In the genomic region with DNA sequence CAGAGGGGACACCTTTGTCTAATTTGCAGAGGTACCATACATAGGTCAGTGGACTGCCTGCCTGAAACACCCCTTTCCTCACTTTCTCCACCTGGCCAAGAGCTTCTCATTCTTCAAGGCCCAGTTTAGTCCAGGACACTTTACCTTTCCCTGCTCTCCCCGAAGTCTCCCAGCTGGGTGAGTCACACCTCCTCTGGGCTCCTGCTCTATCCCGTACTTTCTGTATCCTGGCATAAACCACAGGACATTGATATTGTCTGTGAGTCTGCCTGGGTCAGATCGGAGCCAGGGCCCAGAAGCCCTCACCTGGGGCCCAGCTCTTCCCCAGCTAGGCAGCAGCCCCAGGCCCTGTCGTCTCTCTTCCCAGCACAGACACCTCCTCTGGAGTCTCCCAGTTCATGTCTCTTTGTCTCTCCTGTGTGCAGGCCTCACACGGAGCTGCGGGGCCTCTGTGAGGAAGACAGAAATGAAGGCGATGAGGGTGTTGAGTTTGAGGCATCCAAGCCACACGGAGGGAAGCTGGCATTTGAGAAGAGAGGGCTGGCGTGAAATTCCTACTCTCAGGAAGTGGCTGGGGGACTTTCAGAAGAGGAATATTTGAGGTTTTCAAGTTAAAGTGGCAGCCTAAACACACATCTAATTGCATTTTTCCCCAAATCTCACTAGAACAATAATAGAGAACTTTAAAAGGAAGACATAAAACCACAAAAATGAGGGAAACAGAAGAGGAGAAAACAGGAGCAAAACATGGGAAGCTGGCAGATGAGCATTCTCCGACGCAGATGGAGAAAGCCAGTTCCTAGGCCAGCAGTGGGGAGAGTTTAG, we compare ENCODE assay signal across 1 cellular context.
TF ChIP-seq lines count a peak whose summit lies in the region.

No MANE protein-coding gene starts in this region.

TF ChIP-seq in GM23338, 12 proteins besides CTCF, POLR2A, EP300 and RAD21 (continued from another document):
- TF ChIP-seq, protein P1, sequence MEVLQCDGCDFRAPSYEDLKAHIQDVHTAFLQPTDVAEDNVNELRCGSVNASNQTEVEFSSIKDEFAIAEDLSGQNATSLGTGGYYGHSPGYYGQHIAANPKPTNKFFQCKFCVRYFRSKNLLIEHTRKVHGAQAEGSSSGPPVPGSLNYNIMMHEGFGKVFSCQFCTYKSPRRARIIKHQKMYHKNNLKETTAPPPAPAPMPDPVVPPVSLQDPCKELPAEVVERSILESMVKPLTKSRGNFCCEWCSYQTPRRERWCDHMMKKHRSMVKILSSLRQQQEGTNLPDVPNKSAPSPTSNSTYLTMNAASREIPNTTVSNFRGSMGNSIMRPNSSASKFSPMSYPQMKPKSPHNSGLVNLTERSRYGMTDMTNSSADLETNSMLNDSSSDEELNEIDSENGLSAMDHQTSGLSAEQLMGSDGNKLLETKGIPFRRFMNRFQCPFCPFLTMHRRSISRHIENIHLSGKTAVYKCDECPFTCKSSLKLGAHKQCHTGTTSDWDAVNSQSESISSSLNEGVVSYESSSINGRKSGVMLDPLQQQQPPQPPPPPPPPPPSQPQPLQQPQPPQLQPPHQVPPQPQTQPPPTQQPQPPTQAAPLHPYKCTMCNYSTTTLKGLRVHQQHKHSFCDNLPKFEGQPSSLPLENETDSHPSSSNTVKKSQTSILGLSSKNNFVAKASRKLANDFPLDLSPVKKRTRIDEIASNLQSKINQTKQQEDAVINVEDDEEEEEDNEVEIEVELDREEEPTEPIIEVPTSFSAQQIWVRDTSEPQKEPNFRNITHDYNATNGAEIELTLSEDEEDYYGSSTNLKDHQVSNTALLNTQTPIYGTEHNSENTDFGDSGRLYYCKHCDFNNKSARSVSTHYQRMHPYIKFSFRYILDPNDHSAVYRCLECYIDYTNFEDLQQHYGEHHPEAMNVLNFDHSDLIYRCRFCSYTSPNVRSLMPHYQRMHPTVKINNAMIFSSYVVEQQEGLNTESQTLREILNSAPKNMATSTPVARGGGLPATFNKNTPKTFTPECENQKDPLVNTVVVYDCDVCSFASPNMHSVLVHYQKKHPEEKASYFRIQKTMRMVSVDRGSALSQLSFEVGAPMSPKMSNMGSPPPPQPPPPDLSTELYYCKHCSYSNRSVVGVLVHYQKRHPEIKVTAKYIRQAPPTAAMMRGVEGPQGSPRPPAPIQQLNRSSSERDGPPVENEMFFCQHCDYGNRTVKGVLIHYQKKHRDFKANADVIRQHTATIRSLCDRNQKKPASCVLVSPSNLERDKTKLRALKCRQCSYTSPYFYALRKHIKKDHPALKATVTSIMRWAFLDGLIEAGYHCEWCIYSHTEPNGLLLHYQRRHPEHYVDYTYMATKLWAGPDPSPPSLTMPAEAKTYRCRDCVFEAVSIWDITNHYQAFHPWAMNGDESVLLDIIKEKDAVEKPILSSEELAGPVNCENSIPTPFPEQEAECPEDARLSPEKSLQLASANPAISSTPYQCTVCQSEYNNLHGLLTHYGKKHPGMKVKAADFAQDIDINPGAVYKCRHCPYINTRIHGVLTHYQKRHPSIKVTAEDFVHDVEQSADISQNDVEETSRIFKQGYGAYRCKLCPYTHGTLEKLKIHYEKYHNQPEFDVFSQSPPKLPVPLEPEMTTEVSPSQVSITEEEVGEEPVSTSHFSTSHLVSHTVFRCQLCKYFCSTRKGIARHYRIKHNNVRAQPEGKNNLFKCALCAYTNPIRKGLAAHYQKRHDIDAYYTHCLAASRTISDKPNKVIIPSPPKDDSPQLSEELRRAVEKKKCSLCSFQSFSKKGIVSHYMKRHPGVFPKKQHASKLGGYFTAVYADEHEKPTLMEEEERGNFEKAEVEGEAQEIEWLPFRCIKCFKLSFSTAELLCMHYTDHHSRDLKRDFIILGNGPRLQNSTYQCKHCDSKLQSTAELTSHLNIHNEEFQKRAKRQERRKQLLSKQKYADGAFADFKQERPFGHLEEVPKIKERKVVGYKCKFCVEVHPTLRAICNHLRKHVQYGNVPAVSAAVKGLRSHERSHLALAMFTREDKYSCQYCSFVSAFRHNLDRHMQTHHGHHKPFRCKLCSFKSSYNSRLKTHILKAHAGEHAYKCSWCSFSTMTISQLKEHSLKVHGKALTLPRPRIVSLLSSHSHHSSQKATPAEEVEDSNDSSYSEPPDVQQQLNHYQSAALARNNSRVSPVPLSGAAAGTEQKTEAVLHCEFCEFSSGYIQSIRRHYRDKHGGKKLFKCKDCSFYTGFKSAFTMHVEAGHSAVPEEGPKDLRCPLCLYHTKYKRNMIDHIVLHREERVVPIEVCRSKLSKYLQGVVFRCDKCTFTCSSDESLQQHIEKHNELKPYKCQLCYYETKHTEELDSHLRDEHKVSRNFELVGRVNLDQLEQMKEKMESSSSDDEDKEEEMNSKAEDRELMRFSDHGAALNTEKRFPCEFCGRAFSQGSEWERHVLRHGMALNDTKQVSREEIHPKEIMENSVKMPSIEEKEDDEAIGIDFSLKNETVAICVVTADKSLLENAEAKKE (CRISPR knock-in tag; IDR thresholded peaks at IDR 0.05) = no peak
- TF ChIP-seq ZNF114 (CRISPR knock-in tag; IDR thresholded peaks at IDR 0.05) = no peak
- TF ChIP-seq EZH2 (IDR thresholded peaks at IDR 0.05; ENCODE audit: low read depth, unreplicated experiment) = no peak
- no peak for TF ChIP-seq CREB1 (CRISPR knock-in tag; IDR thresholded peaks at IDR 0.05; ENCODE audit: low read depth)
- TF ChIP-seq, protein P2, sequence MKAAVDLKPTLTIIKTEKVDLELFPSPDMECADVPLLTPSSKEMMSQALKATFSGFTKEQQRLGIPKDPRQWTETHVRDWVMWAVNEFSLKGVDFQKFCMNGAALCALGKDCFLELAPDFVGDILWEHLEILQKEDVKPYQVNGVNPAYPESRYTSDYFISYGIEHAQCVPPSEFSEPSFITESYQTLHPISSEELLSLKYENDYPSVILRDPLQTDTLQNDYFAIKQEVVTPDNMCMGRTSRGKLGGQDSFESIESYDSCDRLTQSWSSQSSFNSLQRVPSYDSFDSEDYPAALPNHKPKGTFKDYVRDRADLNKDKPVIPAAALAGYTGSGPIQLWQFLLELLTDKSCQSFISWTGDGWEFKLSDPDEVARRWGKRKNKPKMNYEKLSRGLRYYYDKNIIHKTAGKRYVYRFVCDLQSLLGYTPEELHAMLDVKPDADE (IDR thresholded peaks at IDR 0.05) = no peak
- no peak for TF ChIP-seq ZNF331 (CRISPR knock-in tag; IDR thresholded peaks at IDR 0.05; ENCODE audit: low read depth)
- TF ChIP-seq EZH2phosphoT487 (IDR thresholded peaks at IDR 0.05; ENCODE audit: unreplicated experiment) = no peak
- no peak for TF ChIP-seq JUNB (IDR thresholded peaks at IDR 0.05; ENCODE audit: unreplicated experiment)
